ENCODE assay signal across 8 cellular contexts in genomic region chr11:66842896-66843775, GRCh38. TPM values are rescaled to one million over a fixed set of nuclear protein-coding genes. Genes with fewer than 3 reads are reported as not detected.
DNase-seq lines count a peak whose midpoint lies in the region; ATAC-seq and TF ChIP-seq lines count a peak whose summit lies in the region.

Gene RCE1 (plus strand): TSS chr11:66843441. CDS start chr11:66843456, 15 bp downstream.

- peak; percentile 98 for DNase-seq in AG20443 (ENCODE audit: low spot score)
- peak; percentile 76 for DNase-seq in NCI-H446 treated with DMSO at 0.1 percent for 48 hours (lab: John Stamatoyannopoulos, UW)
- DNase-seq in activated CD4-positive, alpha-beta T cell treated with anti-CD3 and anti-CD28 coated beads for 48 hours: peak; percentile 93
- peak; percentile 89 for DNase-seq in colonic mucosa
- peak; percentile 93 for DNase-seq in left lobe of liver (ENCODE audit: low spot score)
- DNase-seq in stimulated activated CD4-positive, alpha-beta T cell treated with anti-CD3 and anti-CD28 coated beads, Interleukin-2, amount 100 ng/mL, for 4 hours (ENCODE audit: low read depth): peak; percentile 84

- peaks cover 10% of the 10 kb centered on the region for H3K36me3 ChIP-seq in colonic mucosa

- peak within 1 kb of the TSS; percentile 96 for H3K27ac ChIP-seq in colonic mucosa

- peak; percentile 83 for ATAC-seq in GM19025 (IDR thresholded peaks at IDR 0.05; ENCODE audit: low read depth, unreplicated experiment)
- peak; percentile 78 for ATAC-seq in HG03342 (IDR thresholded peaks at IDR 0.05; ENCODE audit: unreplicated experiment)
- peak; percentile 83 for ATAC-seq in left lobe of liver

- H3K4me1 ChIP-seq in colonic mucosa: peaks cover 12% of the 10 kb centered on the region

- peak within 1 kb of the TSS; percentile 98 to 100 for H3K9ac ChIP-seq in colonic mucosa (ENCODE audit: low read depth in 2 of 2, low read length in 2 of 2)

- H3K27me3 ChIP-seq in colonic mucosa: no peaks in the 10 kb centered on the region

- peak within 1 kb of the TSS; percentile 98 for H3K4me3 ChIP-seq in colonic mucosa

- no peaks in the 10 kb centered on the region for H3K9me3 ChIP-seq in colonic mucosa

- TF ChIP-seq CTCF in colonic mucosa (IDR thresholded peaks at IDR 0.05): no peak

- intact Hi-C loops in colonic mucosa (cut with DNase I): no loop called here

RNA-seq across cellular contexts. Expression of gene RCE1, which starts in this region (rescaled TPM):
- total RNA-seq in colonic mucosa (10 to 100 TPM; 27.0 to 35.9 TPM), left lobe of liver (3.2 TPM)

Comparison
In these comparisons a context has a peak if more than half of its experiments do, and no peak if none do; other contexts are left out.
1. Peak in every context shown above with its lines: DNase-seq, ATAC-seq, H3K4me3 ChIP-seq and H3K27ac ChIP-seq.